Comparison of ENCODE assay signal across 11 cellular contexts in genomic region chr18:11574545-11574944, GRCh38. TPM values are rescaled to one million over a fixed set of nuclear protein-coding genes. Genes with fewer than 3 reads are reported as not detected.
"Had no signal": no experiment of that assay in that cellular context is flagged by ENCODE, and none has a peak within 500 bp of the region (broad histone marks: within the 10 kb centered on the region; RNA-seq: fewer than 3 reads in every experiment).

No MANE protein-coding gene starts in this region.

- H3K4me2 ChIP-seq: GM23338 had no signal

- H3K4me3 ChIP-seq: GM23338, HAP-1 had no signal

- ATAC-seq: GM23338, HCT116 had no signal

- FAIRE-seq: H1, H54 had no signal

- H2AFZ ChIP-seq: GM23338 had no signal

- H3K4me1 ChIP-seq: HAP-1 had no signal

- H3K9me3 ChIP-seq: HAP-1 had no signal

- H3K27ac Mint-ChIP-seq: GM23338, H9, HFFc6 had no signal

- H3K36me3 ChIP-seq: HAP-1 had no signal

- H3K9me3 Mint-ChIP-seq: GM23338, H9, HFFc6 had no signal

- H3K4me3 Mint-ChIP-seq: GM23338, H9, HFFc6 had no signal

- DNase-seq: GOT3, H7, H9, HCEC 1CT, HFFc6 had no signal

RNA-seq across cellular contexts. Expression of gene SLC35G4, which starts 34.9 kb away (rescaled TPM):
- total RNA-seq: GM23338, H1, H4, H7, H9, HFFc6 had no signal
- polyA plus RNA-seq: GM23338, H1 had no signal
